ENCODE assay signal across 1 cellular context in genomic region chr6:68901044-68901443, GRCh38.
TF ChIP-seq lines count a peak whose summit lies in the region.

No MANE protein-coding gene starts in this region.

TF ChIP-seq in K562, 482 proteins besides CTCF, POLR2A, EP300 and RAD21 (continued from another document):
- TF ChIP-seq MGA (IDR thresholded peaks at IDR 0.05) (no peak), TFAP4 (CRISPR knock-in tag; IDR thresholded peaks at IDR 0.05; ENCODE audit: borderline replicate concordance) (peak; percentile 57), RBM39 (optimal IDR thresholded peaks at IDR 0.05; ENCODE audit: low read depth, low read length) (no peak), NCOR1 (IDR thresholded peaks at IDR 0.05) (peak; percentile 28; the same call in 1 of the 2 replicates), ARID1B (IDR thresholded peaks at IDR 0.05) (peak; percentile 37; the same call in 1 of the 2 replicates), EHMT2 (IDR thresholded peaks at IDR 0.05) (peak; percentile 61), PRDM10 (IDR thresholded peaks at IDR 0.05; ENCODE audit: partially characterized antibody) (peak; percentile 32), CHD4 (IDR thresholded peaks at IDR 0.05; ENCODE audit: insufficient read depth, insufficient replicate concordance, low read depth, low read length, poor library complexity, severe bottlenecking) (no peak), EGR1 (conservative IDR thresholded peaks at IDR 0.05) (peak; percentile 89), TEAD1 (CRISPR knock-in tag; IDR thresholded peaks at IDR 0.05) (no peak), HNRNPL (IDR thresholded peaks at IDR 0.05; ENCODE audit: low read depth, low read length) (no peak), FOS (IDR thresholded peaks at IDR 0.05; ENCODE audit: extremely low read depth, insufficient read length) (no peak), DACH1 (IDR thresholded peaks at IDR 0.05; ENCODE audit: partially characterized antibody) (peak; percentile 82), ARID3A (IDR thresholded peaks at IDR 0.05; ENCODE audit: borderline replicate concordance, low read depth, low read length) (no peak), MAFK (IDR thresholded peaks at IDR 0.05; ENCODE audit: low read length) (no peak), FOXK2 (conservative IDR thresholded peaks at IDR 0.05 in 1 of 2, IDR thresholded peaks at IDR 0.05 in 1 of 2; ENCODE audit: low read depth in 2 of 2) (0 out of 4 replicates have a peak, but pooled peaks of 1 of the 2 experiments have one; percentile 26), ZNF766 (CRISPR knock-in tag; conservative IDR thresholded peaks at IDR 0.05) (no peak), HINFP (tag; conservative IDR thresholded peaks at IDR 0.05; ENCODE audit: low read depth) (no peak), TEAD4 (IDR thresholded peaks at IDR 0.05; ENCODE audit: low read length) (0 out of 2 replicates have a peak, but pooled peaks have one; percentile 27), TEAD4 (CRISPR knock-in tag; IDR thresholded peaks at IDR 0.05; ENCODE audit: borderline replicate concordance) (no peak), LCOR (CRISPR knock-in tag; IDR thresholded peaks at IDR 0.05) (no peak), TFAM (CRISPR knock-in tag; conservative IDR thresholded peaks at IDR 0.05) (no peak), ZBTB12 (CRISPR knock-in tag; IDR thresholded peaks at IDR 0.05) (no peak), HMGXB4 (CRISPR knock-in tag; IDR thresholded peaks at IDR 0.05) (no peak)
